ENCODE assay signal across 20 cellular contexts in the genomic region with DNA sequence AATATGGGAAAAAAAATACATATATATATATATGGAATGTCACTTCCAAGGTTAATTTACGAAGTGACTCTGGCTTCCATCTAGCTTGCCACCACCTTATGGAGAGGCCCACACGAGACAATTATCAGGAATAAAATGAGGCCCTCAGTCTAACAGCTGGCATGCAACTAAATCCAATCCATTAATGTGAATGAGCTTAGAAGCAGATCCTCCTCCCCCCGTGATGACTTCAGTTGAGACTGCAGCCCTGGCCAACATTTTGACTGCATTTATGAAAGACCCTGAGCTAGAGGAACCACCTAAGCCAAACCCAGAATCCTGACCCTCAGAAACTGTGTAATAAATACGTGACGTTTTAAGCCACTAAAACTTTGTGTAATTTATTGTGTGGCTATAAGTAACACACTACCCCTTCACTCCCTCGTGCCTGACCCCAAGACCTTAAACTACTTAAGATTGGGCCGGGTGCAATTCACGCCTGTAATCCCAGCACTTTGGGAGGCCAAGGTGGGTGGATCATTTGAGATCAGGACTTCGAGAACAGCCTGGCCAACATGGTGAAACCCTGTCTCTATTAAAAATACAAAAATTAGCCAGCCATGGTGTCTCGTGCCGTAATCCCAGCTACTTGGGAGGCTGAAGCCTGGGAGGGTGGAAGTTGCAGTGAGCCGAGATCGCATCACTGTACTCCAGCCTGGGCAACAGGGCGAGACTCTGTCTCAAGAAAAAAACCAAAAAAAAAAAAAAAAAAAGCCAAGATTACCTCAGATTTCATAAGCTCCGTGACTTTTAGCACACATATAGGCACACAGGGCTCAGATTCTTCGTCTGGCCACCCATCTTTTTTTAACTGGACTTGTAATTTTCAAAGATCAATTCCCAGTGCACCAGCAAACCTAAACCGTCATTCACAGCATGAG.
DNase-seq lines count a peak whose midpoint lies in the region; ATAC-seq and TF ChIP-seq lines count a peak whose summit lies in the region.
"Had no signal": no experiment of that assay in that cellular context is flagged by ENCODE, and none has a peak within 500 bp of the region (broad histone marks: within the 10 kb centered on the region; RNA-seq: fewer than 3 reads in every experiment).

No MANE protein-coding gene starts in this region.

- peaks cover 39% of the 10 kb centered on the region for H3K4me1 ChIP-seq in HUES48 (ENCODE audit: control insufficient read depth, insufficient read depth, low read length)
- peaks cover 0 to 50% of the 10 kb centered on the region in 2 donors for H3K4me1 ChIP-seq in right atrium auricular region
- H3K4me1 ChIP-seq in sigmoid colon: peaks cover 0 to 65% (median 54%) of the 10 kb centered on the region in 4 donors

- no peak for TF ChIP-seq POLR2A in sigmoid colon (IDR thresholded peaks at IDR 0.05)

- H3K36me3 ChIP-seq in HUES48 (ENCODE audit: control insufficient read depth, insufficient read depth, low read length): 0 out of 2 replicates have a peak, but pooled peaks cover 3% of the 10 kb centered on the region
- no peaks in the 10 kb centered on the region for H3K36me3 ChIP-seq in SK-N-MC (ENCODE audit: insufficient read depth, low read length)
- H3K36me3 ChIP-seq in right atrium auricular region: no peaks in the 10 kb centered on the region
- H3K36me3 ChIP-seq in sigmoid colon: no peaks in the 10 kb centered on the region
- H3K36me3 ChIP-seq: esophagus squamous epithelium, Peyer's patch had no signal

- H3K9me3 ChIP-seq in HUES48 (ENCODE audit: control insufficient read depth, insufficient read depth, low read length): no peaks in the 10 kb centered on the region
- H3K9me3 ChIP-seq in SK-N-MC (ENCODE audit: low read depth, low read length): no peaks in the 10 kb centered on the region
- no peaks in the 10 kb centered on the region for H3K9me3 ChIP-seq in right atrium auricular region
- H3K9me3 ChIP-seq in sigmoid colon: no peaks in the 10 kb centered on the region
- H3K9me3 ChIP-seq: body of pancreas, esophagus squamous epithelium, Peyer's patch had no signal

- no peak overlapping the region for H3K4me3 ChIP-seq in HUES48 (ENCODE audit: low read depth, low read length)
- no peak overlapping the region for H3K4me3 ChIP-seq in SK-N-MC
- H3K4me3 ChIP-seq in right atrium auricular region: no peak overlapping the region
- no peak overlapping the region for H3K4me3 ChIP-seq in sigmoid colon
- H3K4me3 ChIP-seq: body of pancreas, dorsolateral prefrontal cortex, esophagus squamous epithelium, Peyer's patch had no signal

- H3K27ac ChIP-seq in HUES48 (ENCODE audit: low read depth, low read length) (peak overlapping the region; percentile 5), SK-N-MC (peak overlapping the region; percentile 55; the same call in 1 of the 2 replicates), right atrium auricular region (peak overlapping the region; percentile 55 to 70), sigmoid colon (peak overlapping the region in 3 of 4 donors; percentile 32 to 70 (median 66))
- H3K27ac ChIP-seq: body of pancreas, Peyer's patch had no signal

- ATAC-seq in HG03045 (IDR thresholded peaks at IDR 0.05; ENCODE audit: unreplicated experiment) (no peak), HG03108 (IDR thresholded peaks at IDR 0.05; ENCODE audit: unreplicated experiment) (no peak), HG03159 (IDR thresholded peaks at IDR 0.05; ENCODE audit: unreplicated experiment) (no peak)
- ATAC-seq: activated CD8-positive, alpha-beta memory T cell treated with anti-CD3 and anti-CD28 coated beads, Interleukin-2, amount 10 ng/mL, durations not matched to agents 7 days and 5 days; body of pancreas; natural killer cell treated with Interleukin-12 subunit alpha and Interleukin-12 subunit beta and Interleukin-15 and Interleukin-18, amount 100 ng/mL, for 72 hours; T-cell had no signal

- TF ChIP-seq CTCF in right atrium auricular region (IDR thresholded peaks at IDR 0.05): no peak
- no peak for TF ChIP-seq CTCF in sigmoid colon (IDR thresholded peaks at IDR 0.05)

- H3K9ac ChIP-seq in HUES48 (ENCODE audit: low read depth, low read length) (no peak overlapping the region), SK-N-MC (ENCODE audit: insufficient read length) (peak overlapping the region; percentile 3)

- WGBS in sigmoid colon, 2 donors: 77 to 80% methylated on average over 17 of the region's 17 CpGs

- intact Hi-C loops in sigmoid colon (cut with DNase I): no loop called here

- no peak for TF ChIP-seq EP300 in sigmoid colon (IDR thresholded peaks at IDR 0.05)

- H3K27me3 ChIP-seq in HUES48 (ENCODE audit: control insufficient read depth, insufficient read depth, low read length) (no peaks in the 10 kb centered on the region), right atrium auricular region (no peaks in the 10 kb centered on the region), sigmoid colon (no peaks in the 10 kb centered on the region)
- H3K27me3 ChIP-seq: body of pancreas, dorsolateral prefrontal cortex, esophagus squamous epithelium, Peyer's patch had no signal

- no peak for DNase-seq in SK-N-MC (ENCODE audit: low read depth, low spot score)
- no peak for DNase-seq in right atrium auricular region (ENCODE audit: low spot score)
- DNase-seq in sigmoid colon: no peak
- no peak for DNase-seq in islet precursor cell
- DNase-seq: activated CD8-positive, alpha-beta memory T cell treated with anti-CD3 and anti-CD28 coated beads, Interleukin-2, amount 10 ng/mL, durations not matched to agents 7 days and 5 days; activated gamma-delta T cell treated with Interleukin-2 at 50 U/mL for 16 hours; AML-193; body of pancreas; DND-41; dorsolateral prefrontal cortex; esophagus squamous epithelium; NCI-H510A; Peyer's patch; stimulated activated naive CD4-positive, alpha-beta T cell; T-cell had no signal

Comparison
In these comparisons a context has a peak if more than half of its experiments do, and no peak if none do; other contexts are left out.
1. H3K27ac ChIP-seq: peak in every context shown above with its lines; median percentile 66 in sigmoid colon; 62 in right atrium auricular region; 55 in SK-N-MC; 5 in HUES48.